8 cellular contexts compared by ENCODE assay signal in genomic region chr17:59221159-59221847, GRCh38. TPM values are rescaled to one million over a fixed set of nuclear protein-coding genes. Genes with fewer than 3 reads are reported as not detected.
DNase-seq lines count a peak whose midpoint lies in the region; ATAC-seq and TF ChIP-seq lines count a peak whose summit lies in the region.

No MANE protein-coding gene starts in this region.

- TF ChIP-seq CTCF in glutamatergic neuron (IDR thresholded peaks at IDR 0.05; ENCODE audit: partially characterized antibody, unreplicated experiment) = no peak

- no peak for DNase-seq in T-helper 2 cell treated with Interferon-gamma antibody and Interleukin-4, amounts not matched to agents 5 μg/mL and 100 μg/mL, for 36 hours (ENCODE audit: low spot score)
- DNase-seq in T-helper 2 cell (no peak), T-helper 17 cell (no peak), glutamatergic neuron (no peak), retina (peak; percentile 88), UCSD-AML1 (lab: John Stamatoyannopoulos, UW; ENCODE audit: unreplicated experiment) (no peak), RPMI8226 (no peak), NCI-H2029 treated with DMSO at 0.1 percent for 48 hours (lab: John Stamatoyannopoulos, UW) (no peak)

- H3K27me3 Mint-ChIP-seq in T-helper 2 cell treated with Interferon-gamma antibody and Interleukin-4, amounts not matched to agents 5 μg/mL and 100 μg/mL, for 36 hours (ENCODE audit: low read depth) = peaks cover 8% of the 10 kb centered on the region
- H3K27me3 Mint-ChIP-seq in T-helper 17 cell = no peaks in the 10 kb centered on the region
- H3K27me3 Mint-ChIP-seq in glutamatergic neuron (ENCODE audit: unreplicated experiment) = peaks cover 5% of the 10 kb centered on the region

- ATAC-seq in T-helper 17 cell = no peak

- H3K4me3 Mint-ChIP-seq in T-helper 2 cell treated with Interferon-gamma antibody and Interleukin-4, amounts not matched to agents 5 μg/mL and 100 μg/mL, for 36 hours = peak overlapping the region; percentile 97
- peak overlapping the region; percentile 100 for H3K4me3 Mint-ChIP-seq in T-helper 17 cell
- peak overlapping the region; percentile 100 for H3K4me3 Mint-ChIP-seq in glutamatergic neuron (ENCODE audit: unreplicated experiment)

- H3K9me3 ChIP-seq in T-helper 17 cell (ENCODE audit: control insufficient read depth, low read length, poor library complexity, severe bottlenecking) = no peaks in the 10 kb centered on the region

- H3K36me3 Mint-ChIP-seq in T-helper 2 cell treated with Interferon-gamma antibody and Interleukin-4, amounts not matched to agents 5 μg/mL and 100 μg/mL, for 36 hours (ENCODE audit: low read depth) = no peaks in the 10 kb centered on the region
- H3K36me3 Mint-ChIP-seq in T-helper 17 cell (ENCODE audit: low read depth) = peaks cover 5% of the 10 kb centered on the region
- no peaks in the 10 kb centered on the region for H3K36me3 Mint-ChIP-seq in glutamatergic neuron (ENCODE audit: unreplicated experiment)

- peak overlapping the region; percentile 87 for H3K27ac Mint-ChIP-seq in T-helper 2 cell treated with Interferon-gamma antibody and Interleukin-4, amounts not matched to agents 5 μg/mL and 100 μg/mL, for 36 hours
- H3K27ac Mint-ChIP-seq in T-helper 17 cell (peak overlapping the region; percentile 100), glutamatergic neuron (ENCODE audit: unreplicated experiment) (peak overlapping the region; percentile 100)

- H3K9me3 Mint-ChIP-seq in T-helper 2 cell treated with Interferon-gamma antibody and Interleukin-4, amounts not matched to agents 5 μg/mL and 100 μg/mL, for 36 hours = no peaks in the 10 kb centered on the region
- peaks cover 10% of the 10 kb centered on the region for H3K9me3 Mint-ChIP-seq in glutamatergic neuron (ENCODE audit: unreplicated experiment)

- peaks cover 14% of the 10 kb centered on the region for H3K4me1 Mint-ChIP-seq in T-helper 2 cell treated with Interferon-gamma antibody and Interleukin-4, amounts not matched to agents 5 μg/mL and 100 μg/mL, for 36 hours (ENCODE audit: low read depth)
- H3K4me1 Mint-ChIP-seq in T-helper 17 cell = peaks cover 9% of the 10 kb centered on the region
- H3K4me1 Mint-ChIP-seq in glutamatergic neuron (ENCODE audit: low read depth, unreplicated experiment) = peaks cover 1% of the 10 kb centered on the region

RNA-seq across cellular contexts. Expression of gene GDPD1, which starts 1.0 kb away (rescaled TPM):
- total RNA-seq in T-helper 17 cell (1 to 10 TPM; 2.7 to 3.2 TPM), glutamatergic neuron (ENCODE audit: unreplicated experiment) (34.3 TPM)

RNA-seq across cellular contexts. Expression of gene SMG8, which starts 11.5 kb away (rescaled TPM):
- total RNA-seq in T-helper 17 cell (10 to 100 TPM; 10.0 to 13.8 TPM), glutamatergic neuron (ENCODE audit: unreplicated experiment) (19.4 TPM)
